ENCODE assay signal across 1 cellular context in genomic region chr18:46892842-46893241, GRCh38.
TF ChIP-seq lines count a peak whose summit lies in the region.

No MANE protein-coding gene starts in this region.

TF ChIP-seq in GM23338, 12 proteins besides CTCF, POLR2A, EP300 and RAD21:
- TF ChIP-seq CREB1 (CRISPR knock-in tag; IDR thresholded peaks at IDR 0.05; ENCODE audit: low read depth) (no peak), ETS1 (IDR thresholded peaks at IDR 0.05) (no peak), JUNB (IDR thresholded peaks at IDR 0.05; ENCODE audit: unreplicated experiment) (no peak), REST (IDR thresholded peaks at IDR 0.05; ENCODE audit: unreplicated experiment) (no peak), NANOG (IDR thresholded peaks at IDR 0.05; ENCODE audit: borderline replicate concordance) (no peak), STAT1 (IDR thresholded peaks at IDR 0.05; ENCODE audit: unreplicated experiment) (no peak), EZH2phosphoT487 (IDR thresholded peaks at IDR 0.05; ENCODE audit: unreplicated experiment) (no peak), ZNF331 (CRISPR knock-in tag; IDR thresholded peaks at IDR 0.05; ENCODE audit: low read depth) (no peak), POLR2AphosphoS5 (IDR thresholded peaks at IDR 0.05; ENCODE audit: low read depth) (no peak), ZNF114 (CRISPR knock-in tag; IDR thresholded peaks at IDR 0.05) (no peak), EZH2 (IDR thresholded peaks at IDR 0.05; ENCODE audit: low read depth, unreplicated experiment) (no peak)
- TF ChIP-seq, protein P1, sequence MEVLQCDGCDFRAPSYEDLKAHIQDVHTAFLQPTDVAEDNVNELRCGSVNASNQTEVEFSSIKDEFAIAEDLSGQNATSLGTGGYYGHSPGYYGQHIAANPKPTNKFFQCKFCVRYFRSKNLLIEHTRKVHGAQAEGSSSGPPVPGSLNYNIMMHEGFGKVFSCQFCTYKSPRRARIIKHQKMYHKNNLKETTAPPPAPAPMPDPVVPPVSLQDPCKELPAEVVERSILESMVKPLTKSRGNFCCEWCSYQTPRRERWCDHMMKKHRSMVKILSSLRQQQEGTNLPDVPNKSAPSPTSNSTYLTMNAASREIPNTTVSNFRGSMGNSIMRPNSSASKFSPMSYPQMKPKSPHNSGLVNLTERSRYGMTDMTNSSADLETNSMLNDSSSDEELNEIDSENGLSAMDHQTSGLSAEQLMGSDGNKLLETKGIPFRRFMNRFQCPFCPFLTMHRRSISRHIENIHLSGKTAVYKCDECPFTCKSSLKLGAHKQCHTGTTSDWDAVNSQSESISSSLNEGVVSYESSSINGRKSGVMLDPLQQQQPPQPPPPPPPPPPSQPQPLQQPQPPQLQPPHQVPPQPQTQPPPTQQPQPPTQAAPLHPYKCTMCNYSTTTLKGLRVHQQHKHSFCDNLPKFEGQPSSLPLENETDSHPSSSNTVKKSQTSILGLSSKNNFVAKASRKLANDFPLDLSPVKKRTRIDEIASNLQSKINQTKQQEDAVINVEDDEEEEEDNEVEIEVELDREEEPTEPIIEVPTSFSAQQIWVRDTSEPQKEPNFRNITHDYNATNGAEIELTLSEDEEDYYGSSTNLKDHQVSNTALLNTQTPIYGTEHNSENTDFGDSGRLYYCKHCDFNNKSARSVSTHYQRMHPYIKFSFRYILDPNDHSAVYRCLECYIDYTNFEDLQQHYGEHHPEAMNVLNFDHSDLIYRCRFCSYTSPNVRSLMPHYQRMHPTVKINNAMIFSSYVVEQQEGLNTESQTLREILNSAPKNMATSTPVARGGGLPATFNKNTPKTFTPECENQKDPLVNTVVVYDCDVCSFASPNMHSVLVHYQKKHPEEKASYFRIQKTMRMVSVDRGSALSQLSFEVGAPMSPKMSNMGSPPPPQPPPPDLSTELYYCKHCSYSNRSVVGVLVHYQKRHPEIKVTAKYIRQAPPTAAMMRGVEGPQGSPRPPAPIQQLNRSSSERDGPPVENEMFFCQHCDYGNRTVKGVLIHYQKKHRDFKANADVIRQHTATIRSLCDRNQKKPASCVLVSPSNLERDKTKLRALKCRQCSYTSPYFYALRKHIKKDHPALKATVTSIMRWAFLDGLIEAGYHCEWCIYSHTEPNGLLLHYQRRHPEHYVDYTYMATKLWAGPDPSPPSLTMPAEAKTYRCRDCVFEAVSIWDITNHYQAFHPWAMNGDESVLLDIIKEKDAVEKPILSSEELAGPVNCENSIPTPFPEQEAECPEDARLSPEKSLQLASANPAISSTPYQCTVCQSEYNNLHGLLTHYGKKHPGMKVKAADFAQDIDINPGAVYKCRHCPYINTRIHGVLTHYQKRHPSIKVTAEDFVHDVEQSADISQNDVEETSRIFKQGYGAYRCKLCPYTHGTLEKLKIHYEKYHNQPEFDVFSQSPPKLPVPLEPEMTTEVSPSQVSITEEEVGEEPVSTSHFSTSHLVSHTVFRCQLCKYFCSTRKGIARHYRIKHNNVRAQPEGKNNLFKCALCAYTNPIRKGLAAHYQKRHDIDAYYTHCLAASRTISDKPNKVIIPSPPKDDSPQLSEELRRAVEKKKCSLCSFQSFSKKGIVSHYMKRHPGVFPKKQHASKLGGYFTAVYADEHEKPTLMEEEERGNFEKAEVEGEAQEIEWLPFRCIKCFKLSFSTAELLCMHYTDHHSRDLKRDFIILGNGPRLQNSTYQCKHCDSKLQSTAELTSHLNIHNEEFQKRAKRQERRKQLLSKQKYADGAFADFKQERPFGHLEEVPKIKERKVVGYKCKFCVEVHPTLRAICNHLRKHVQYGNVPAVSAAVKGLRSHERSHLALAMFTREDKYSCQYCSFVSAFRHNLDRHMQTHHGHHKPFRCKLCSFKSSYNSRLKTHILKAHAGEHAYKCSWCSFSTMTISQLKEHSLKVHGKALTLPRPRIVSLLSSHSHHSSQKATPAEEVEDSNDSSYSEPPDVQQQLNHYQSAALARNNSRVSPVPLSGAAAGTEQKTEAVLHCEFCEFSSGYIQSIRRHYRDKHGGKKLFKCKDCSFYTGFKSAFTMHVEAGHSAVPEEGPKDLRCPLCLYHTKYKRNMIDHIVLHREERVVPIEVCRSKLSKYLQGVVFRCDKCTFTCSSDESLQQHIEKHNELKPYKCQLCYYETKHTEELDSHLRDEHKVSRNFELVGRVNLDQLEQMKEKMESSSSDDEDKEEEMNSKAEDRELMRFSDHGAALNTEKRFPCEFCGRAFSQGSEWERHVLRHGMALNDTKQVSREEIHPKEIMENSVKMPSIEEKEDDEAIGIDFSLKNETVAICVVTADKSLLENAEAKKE (CRISPR knock-in tag; IDR thresholded peaks at IDR 0.05): no peak
